ENCODE assay signal across 1 cellular context in the genomic region with DNA sequence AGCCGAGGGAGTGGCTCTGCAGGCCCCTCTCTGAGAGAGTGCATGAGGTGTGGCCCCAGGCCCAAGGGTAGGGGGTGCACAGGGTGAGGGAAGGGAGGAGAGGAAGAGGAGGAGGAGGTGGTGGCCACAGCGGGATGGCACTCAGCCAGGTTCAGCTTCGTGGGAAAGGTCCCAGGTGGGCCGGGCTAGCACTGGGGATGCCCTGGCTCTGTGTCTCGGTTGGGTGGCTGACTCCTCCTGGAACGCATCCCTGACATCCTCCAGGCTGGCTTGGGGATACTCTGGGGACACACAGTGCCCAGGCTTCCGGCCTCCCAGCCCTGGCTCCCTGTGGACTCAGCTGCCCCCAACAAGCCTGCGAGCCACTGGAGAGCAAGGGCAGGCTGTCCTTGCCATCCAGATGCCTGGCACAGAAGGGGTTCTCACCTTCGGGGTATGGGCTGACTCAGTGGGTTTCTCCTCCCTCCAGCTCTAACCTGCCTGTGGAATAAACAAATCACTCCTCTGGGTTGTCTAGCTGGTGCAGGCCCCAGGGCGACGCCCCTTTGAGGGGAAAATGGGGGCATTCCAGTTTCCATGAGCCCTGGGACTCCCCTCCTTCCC.
TF ChIP-seq lines count a peak whose summit lies in the region.

No MANE protein-coding gene starts in this region.

TF ChIP-seq in GM23338, 12 proteins besides CTCF, POLR2A, EP300 and RAD21 (continued from another document):
- TF ChIP-seq ZNF462 (CRISPR knock-in tag; IDR thresholded peaks at IDR 0.05) (no peak), POLR2AphosphoS5 (IDR thresholded peaks at IDR 0.05; ENCODE audit: low read depth) (no peak), JUNB (IDR thresholded peaks at IDR 0.05; ENCODE audit: unreplicated experiment) (no peak), EZH2phosphoT487 (IDR thresholded peaks at IDR 0.05; ENCODE audit: unreplicated experiment) (no peak), ETS1 (IDR thresholded peaks at IDR 0.05) (no peak), ZNF331 (CRISPR knock-in tag; IDR thresholded peaks at IDR 0.05; ENCODE audit: low read depth) (no peak), NANOG (IDR thresholded peaks at IDR 0.05; ENCODE audit: borderline replicate concordance) (no peak), ZNF114 (CRISPR knock-in tag; IDR thresholded peaks at IDR 0.05) (no peak), CREB1 (CRISPR knock-in tag; IDR thresholded peaks at IDR 0.05; ENCODE audit: low read depth) (no peak), STAT1 (IDR thresholded peaks at IDR 0.05; ENCODE audit: unreplicated experiment) (no peak)
- TF ChIP-seq, protein P1, sequence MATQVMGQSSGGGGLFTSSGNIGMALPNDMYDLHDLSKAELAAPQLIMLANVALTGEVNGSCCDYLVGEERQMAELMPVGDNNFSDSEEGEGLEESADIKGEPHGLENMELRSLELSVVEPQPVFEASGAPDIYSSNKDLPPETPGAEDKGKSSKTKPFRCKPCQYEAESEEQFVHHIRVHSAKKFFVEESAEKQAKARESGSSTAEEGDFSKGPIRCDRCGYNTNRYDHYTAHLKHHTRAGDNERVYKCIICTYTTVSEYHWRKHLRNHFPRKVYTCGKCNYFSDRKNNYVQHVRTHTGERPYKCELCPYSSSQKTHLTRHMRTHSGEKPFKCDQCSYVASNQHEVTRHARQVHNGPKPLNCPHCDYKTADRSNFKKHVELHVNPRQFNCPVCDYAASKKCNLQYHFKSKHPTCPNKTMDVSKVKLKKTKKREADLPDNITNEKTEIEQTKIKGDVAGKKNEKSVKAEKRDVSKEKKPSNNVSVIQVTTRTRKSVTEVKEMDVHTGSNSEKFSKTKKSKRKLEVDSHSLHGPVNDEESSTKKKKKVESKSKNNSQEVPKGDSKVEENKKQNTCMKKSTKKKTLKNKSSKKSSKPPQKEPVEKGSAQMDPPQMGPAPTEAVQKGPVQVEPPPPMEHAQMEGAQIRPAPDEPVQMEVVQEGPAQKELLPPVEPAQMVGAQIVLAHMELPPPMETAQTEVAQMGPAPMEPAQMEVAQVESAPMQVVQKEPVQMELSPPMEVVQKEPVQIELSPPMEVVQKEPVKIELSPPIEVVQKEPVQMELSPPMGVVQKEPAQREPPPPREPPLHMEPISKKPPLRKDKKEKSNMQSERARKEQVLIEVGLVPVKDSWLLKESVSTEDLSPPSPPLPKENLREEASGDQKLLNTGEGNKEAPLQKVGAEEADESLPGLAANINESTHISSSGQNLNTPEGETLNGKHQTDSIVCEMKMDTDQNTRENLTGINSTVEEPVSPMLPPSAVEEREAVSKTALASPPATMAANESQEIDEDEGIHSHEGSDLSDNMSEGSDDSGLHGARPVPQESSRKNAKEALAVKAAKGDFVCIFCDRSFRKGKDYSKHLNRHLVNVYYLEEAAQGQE (IDR thresholded peaks at IDR 0.05; ENCODE audit: unreplicated experiment) = no peak
